Comparison of ENCODE assay signal across 19 cellular contexts in genomic region chr16:56998352-56998751, GRCh38. TPM values are rescaled to one million over a fixed set of nuclear protein-coding genes. Genes with fewer than 3 reads are reported as not detected.
DNase-seq lines count a peak whose midpoint lies in the region; ATAC-seq and TF ChIP-seq lines count a peak whose summit lies in the region.
"Had no signal": no experiment of that assay in that cellular context is flagged by ENCODE, and none has a peak within 500 bp of the region (broad histone marks: within the 10 kb centered on the region; RNA-seq: fewer than 3 reads in every experiment).

No MANE protein-coding gene starts in this region.

- CTCF ChIA-PET in activated CD4-positive, alpha-beta T cell treated with anti-CD3 and anti-CD28 coated beads for 36 hours (lab: Charles Lee) = interaction anchor here (2.6 kb wide), 1 partner anchor 86 kb away, joined by 9 read pairs; no protein-coding TSS in a partner anchor
- CTCF ChIA-PET in CD8-positive, alpha-beta memory T cell (lab: Charles Lee) = interaction anchor here (0.8 to 2.9 kb wide), 5 partner anchors 9 to 54 kb away, joined by 3 to 17 read pairs (median 6); partner anchors contain the start of gene NLRC5

- H3K27ac ChIP-seq in CD8-positive, alpha-beta memory T cell (ENCODE audit: low read depth, low read length) = no peak overlapping the region
- no peak overlapping the region for H3K27ac ChIP-seq in sigmoid colon
- H3K27ac ChIP-seq: adrenal gland, foreskin keratinocyte had no signal

- POLR2A ChIA-PET in activated CD4-positive, alpha-beta T cell treated with anti-CD3 and anti-CD28 coated beads for 36 hours (lab: Charles Lee) = interaction anchor here (0.6 kb wide), 1 partner anchor 293 kb away, joined by 3 read pairs; no protein-coding TSS in a partner anchor
- POLR2A ChIA-PET in CD8-positive, alpha-beta memory T cell (lab: Charles Lee) = interaction anchor here (0.7 to 2.5 kb wide), 5 partner anchors 9 to 41 kb away, joined by 3 to 17 read pairs (median 10); partner anchors contain the start of gene NLRC5
- POLR2A ChIA-PET in activated naive CD8-positive, alpha-beta T cell treated with anti-CD3 and anti-CD28 coated beads, Interleukin-2, amount 10 ng/mL, durations not matched to agents 7 days and 5 days (lab: Charles Lee) = interaction anchor here (0.7 to 4.2 kb wide), 5 partner anchors 9 to 43 kb away, joined by 3 to 47 read pairs (median 5); partner anchors contain the start of gene NLRC5

- no peaks in the 10 kb centered on the region for H3K9me3 Mint-ChIP-seq in activated CD4-positive, alpha-beta T cell treated with anti-CD3 and anti-CD28 coated beads for 36 hours (ENCODE audit: low read depth)
- H3K9me3 Mint-ChIP-seq in CD8-positive, alpha-beta memory T cell = no peaks in the 10 kb centered on the region
- H3K9me3 Mint-ChIP-seq in activated naive CD8-positive, alpha-beta T cell treated with anti-CD3 and anti-CD28 coated beads, Interleukin-2, amount 10 ng/mL, durations not matched to agents 7 days and 5 days = no peaks in the 10 kb centered on the region

- H3K36me3 Mint-ChIP-seq in activated CD4-positive, alpha-beta T cell treated with anti-CD3 and anti-CD28 coated beads for 36 hours (ENCODE audit: low read depth) = peaks cover 56% of the 10 kb centered on the region
- peaks cover 5 to 65% (median 14%) of the 10 kb centered on the region in 3 donors for H3K36me3 Mint-ChIP-seq in CD8-positive, alpha-beta memory T cell
- peaks cover 41% of the 10 kb centered on the region for H3K36me3 Mint-ChIP-seq in activated naive CD8-positive, alpha-beta T cell treated with anti-CD3 and anti-CD28 coated beads, Interleukin-2, amount 10 ng/mL, durations not matched to agents 7 days and 5 days

- peak overlapping the region; percentile 23 for H3K4me3 ChIP-seq in CD8-positive, alpha-beta memory T cell (ENCODE audit: low read length)
- no peak overlapping the region for H3K4me3 ChIP-seq in sigmoid colon
- H3K4me3 ChIP-seq: adrenal gland, MG63, SJSA1, thoracic aorta had no signal

- no peak for TF ChIP-seq EP300 in sigmoid colon (IDR thresholded peaks at IDR 0.05)

- peaks cover 13% of the 10 kb centered on the region for H3K36me3 ChIP-seq in CD8-positive, alpha-beta memory T cell (ENCODE audit: insufficient read depth, low read length)
- H3K36me3 ChIP-seq in sigmoid colon = no peaks in the 10 kb centered on the region
- H3K36me3 ChIP-seq: adrenal gland, thoracic aorta had no signal

- H3K4me3 Mint-ChIP-seq in activated CD4-positive, alpha-beta T cell treated with anti-CD3 and anti-CD28 coated beads for 36 hours = peak overlapping the region; percentile 59
- H3K4me3 Mint-ChIP-seq in CD8-positive, alpha-beta memory T cell = peak overlapping the region; percentile 74 to 91 (median 79)
- H3K4me3 Mint-ChIP-seq in activated naive CD8-positive, alpha-beta T cell treated with anti-CD3 and anti-CD28 coated beads, Interleukin-2, amount 10 ng/mL, durations not matched to agents 7 days and 5 days = peak overlapping the region; percentile 69

- TF ChIP-seq POLR2A in sigmoid colon (IDR thresholded peaks at IDR 0.05) = no peak

- DNase-seq in activated CD4-positive, alpha-beta T cell treated with anti-CD3 and anti-CD28 coated beads for 36 hours = no peak
- DNase-seq in activated CD4-positive, alpha-beta T cell treated with anti-CD3 and anti-CD28 coated beads for 4 hours = no peak
- peak in 1 of 5 donors; percentile 8 for DNase-seq in CD8-positive, alpha-beta memory T cell
- peak; percentile 12 for DNase-seq in activated naive CD8-positive, alpha-beta T cell treated with anti-CD3 and anti-CD28 coated beads, Interleukin-2, amount 10 ng/mL, durations not matched to agents 7 days and 5 days
- DNase-seq in sigmoid colon = peak; percentile 3
- DNase-seq in DMS53 (lab: John Stamatoyannopoulos, UW) = no peak
- DNase-seq: activated CD8-positive, alpha-beta memory T cell treated with anti-CD3 and anti-CD28 coated beads for 24 hours; foreskin keratinocyte; GOT3; MG63; NCI-H1694 treated with DMSO at 0.1 percent for 48 hours; NCI-H526 had no signal

- peaks cover 94% of the 10 kb centered on the region for H3K4me1 ChIP-seq in CD8-positive, alpha-beta memory T cell (ENCODE audit: insufficient read depth, low read length)
- peaks cover 0 to 14% (median 6%) of the 10 kb centered on the region in 4 donors for H3K4me1 ChIP-seq in sigmoid colon
- H3K4me1 ChIP-seq: adrenal gland had no signal

- intact Hi-C loops in activated CD4-positive, alpha-beta T cell treated with anti-CD3 and anti-CD28 coated beads for 36 hours (cut with DNase I, micrococcal nuclease) = loop anchor here in 1 of 2 experiments (10.0 kb wide), 1 partner anchor 804 kb away; the partner anchor contains the start of gene GNAO1
- intact Hi-C loops in sigmoid colon (cut with DNase I) = no loop called here

- TF ChIP-seq CTCF in sigmoid colon (IDR thresholded peaks at IDR 0.05) = no peak

- WGBS in sigmoid colon, 2 donors = 92 to 96% methylated on average over 3 of the region's 3 CpGs

- H3K27me3 ChIP-seq in CD8-positive, alpha-beta memory T cell (ENCODE audit: insufficient read depth, low read length, poor library complexity, severe bottlenecking) = no peaks in the 10 kb centered on the region
- no peaks in the 10 kb centered on the region for H3K27me3 ChIP-seq in sigmoid colon
- H3K27me3 ChIP-seq: adrenal gland, foreskin keratinocyte, MG63, SJSA1 had no signal

- H3K27me3 Mint-ChIP-seq in activated CD4-positive, alpha-beta T cell treated with anti-CD3 and anti-CD28 coated beads for 36 hours = no peaks in the 10 kb centered on the region
- no peaks in the 10 kb centered on the region for H3K27me3 Mint-ChIP-seq in CD8-positive, alpha-beta memory T cell
- H3K27me3 Mint-ChIP-seq in activated naive CD8-positive, alpha-beta T cell treated with anti-CD3 and anti-CD28 coated beads, Interleukin-2, amount 10 ng/mL, durations not matched to agents 7 days and 5 days = no peaks in the 10 kb centered on the region

- peaks cover 93% of the 10 kb centered on the region for H3K4me1 Mint-ChIP-seq in activated CD4-positive, alpha-beta T cell treated with anti-CD3 and anti-CD28 coated beads for 36 hours
- H3K4me1 Mint-ChIP-seq in CD8-positive, alpha-beta memory T cell = peaks cover 97 to 100% (median 99%) of the 10 kb centered on the region in 3 donors
- peaks cover 75% of the 10 kb centered on the region for H3K4me1 Mint-ChIP-seq in activated naive CD8-positive, alpha-beta T cell treated with anti-CD3 and anti-CD28 coated beads, Interleukin-2, amount 10 ng/mL, durations not matched to agents 7 days and 5 days

- H3K9me3 ChIP-seq in CD8-positive, alpha-beta memory T cell (ENCODE audit: low read length) = no peaks in the 10 kb centered on the region
- H3K9me3 ChIP-seq in sigmoid colon = no peaks in the 10 kb centered on the region
- H3K9me3 ChIP-seq: adrenal gland, MG63, SJSA1, thoracic aorta had no signal

- H3K27ac Mint-ChIP-seq in activated CD4-positive, alpha-beta T cell treated with anti-CD3 and anti-CD28 coated beads for 36 hours = peak overlapping the region; percentile 98
- peak overlapping the region; percentile 90 to 99 (median 96) for H3K27ac Mint-ChIP-seq in CD8-positive, alpha-beta memory T cell
- H3K27ac Mint-ChIP-seq in activated naive CD8-positive, alpha-beta T cell treated with anti-CD3 and anti-CD28 coated beads, Interleukin-2, amount 10 ng/mL, durations not matched to agents 7 days and 5 days = peak overlapping the region; percentile 23

- no peak for ATAC-seq in activated CD4-positive, alpha-beta T cell treated with anti-CD3 and anti-CD28 coated beads for 36 hours
- ATAC-seq in activated naive CD8-positive, alpha-beta T cell treated with anti-CD3 and anti-CD28 coated beads, Interleukin-2, amount 10 ng/mL, durations not matched to agents 7 days and 5 days (ENCODE audit: low read depth) = no peak
- ATAC-seq in HG03469 (IDR thresholded peaks at IDR 0.05; ENCODE audit: unreplicated experiment) = no peak
- no peak for ATAC-seq in HG02642 (IDR thresholded peaks at IDR 0.05; ENCODE audit: poor library complexity, unreplicated experiment)
- ATAC-seq: foreskin keratinocyte had no signal

RNA-seq across cellular contexts. Expression of gene NLRC5, which starts 9.0 kb away (rescaled TPM):
- 100 to 1,000 TPM; 143 to 175 TPM for total RNA-seq in activated CD4-positive, alpha-beta T cell treated with anti-CD3 and anti-CD28 coated beads for 36 hours
- total RNA-seq in CD8-positive, alpha-beta memory T cell = 100 to 1,000 TPM; 173 to 178 TPM
- polyA plus RNA-seq in CD8-positive, alpha-beta memory T cell = 165 TPM
- 100 to 1,000 TPM; 401 to 414 TPM for total RNA-seq in activated naive CD8-positive, alpha-beta T cell treated with anti-CD3 and anti-CD28 coated beads, Interleukin-2, amount 10 ng/mL, durations not matched to agents 7 days and 5 days
- total RNA-seq in sigmoid colon = 10 to 100 TPM in 3 of 4 donors, 1 to 10 TPM in 1; 9.5 to 37.7 (median 16.0) TPM
- polyA plus RNA-seq in sigmoid colon = 100 to 1,000 TPM in 1 of 3 donors, 10 to 100 TPM in 2; 13.8 to 119 (median 24.0) TPM

RNA-seq across cellular contexts. Expression of gene CETP, which starts 36.6 kb away (rescaled TPM):
- total RNA-seq in activated CD4-positive, alpha-beta T cell treated with anti-CD3 and anti-CD28 coated beads for 36 hours = under 1 TPM in 1 of 2 experiments, not detected in 1; 0.14 TPM
- total RNA-seq in CD8-positive, alpha-beta memory T cell = not detected
- polyA plus RNA-seq in CD8-positive, alpha-beta memory T cell = not detected
- not detected for total RNA-seq in activated naive CD8-positive, alpha-beta T cell treated with anti-CD3 and anti-CD28 coated beads, Interleukin-2, amount 10 ng/mL, durations not matched to agents 7 days and 5 days
- under 1 TPM in 2 of 4 donors, not detected in 2; 0.36 to 0.55 TPM for total RNA-seq in sigmoid colon
- 1 to 10 TPM in 2 of 3 donors, not detected in 1; 1.2 to 2.1 TPM for polyA plus RNA-seq in sigmoid colon
- total RNA-seq: chondrocyte, foreskin keratinocyte, myocyte, thoracic aorta had no signal
- polyA plus RNA-seq: foreskin keratinocyte had no signal

Comparison
In these comparisons a context has a peak if more than half of its experiments do, and no peak if none do; other contexts are left out.
1. DNase-seq: peak in activated naive CD8-positive, alpha-beta T cell treated with anti-CD3 and anti-CD28 coated beads, Interleukin-2, amount 10 ng/mL, durations not matched to agents 7 days and 5 days (single experiment) and sigmoid colon (single experiment); none in activated CD4-positive, alpha-beta T cell treated with anti-CD3 and anti-CD28 coated beads for 36 hours (single experiment), activated CD4-positive, alpha-beta T cell treated with anti-CD3 and anti-CD28 coated beads for 4 hours (0 of 2) and DMS53 (single experiment).
2. H3K27ac Mint-ChIP-seq: peak in every context shown above with its lines; median percentile 98 in activated CD4-positive, alpha-beta T cell treated with anti-CD3 and anti-CD28 coated beads for 36 hours; 96 in CD8-positive, alpha-beta memory T cell; 23 in activated naive CD8-positive, alpha-beta T cell treated with anti-CD3 and anti-CD28 coated beads, Interleukin-2, amount 10 ng/mL, durations not matched to agents 7 days and 5 days.
3. Peak in every context shown above with its lines, with median percentiles within 50 percentile points of each other: H3K4me3 Mint-ChIP-seq.